In the genomic region with DNA sequence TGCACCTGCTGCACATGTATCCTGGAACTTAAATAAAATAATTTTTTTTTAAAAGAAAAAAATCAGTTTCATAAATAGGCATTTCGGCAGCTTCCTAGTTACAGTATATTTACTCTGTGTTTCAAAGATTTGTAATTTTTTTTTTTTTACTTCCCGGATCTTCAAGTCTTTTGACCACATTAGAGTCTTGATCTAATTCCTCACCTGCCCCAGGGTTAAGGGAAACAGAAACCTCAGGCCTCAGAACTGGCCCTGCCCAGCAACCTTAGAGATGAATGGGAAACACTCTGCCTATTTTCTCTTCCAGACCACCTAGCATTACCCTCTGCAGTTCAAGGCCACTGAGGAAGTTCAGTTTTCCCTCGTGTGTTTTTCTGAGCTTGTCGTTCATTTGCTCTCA, we compare ENCODE assay signal across 20 cellular contexts.
A peak's percentile ranks its signal among the peaks of the same experiment; 100 is the strongest.
DNase-seq lines count a peak whose midpoint lies in the region; ATAC-seq and TF ChIP-seq lines count a peak whose summit lies in the region.
"Had no signal": no experiment of that assay in that cellular context is flagged by ENCODE, and none has a peak within 500 bp of the region (broad histone marks: within the 10 kb centered on the region; RNA-seq: fewer than 3 reads in every experiment).

No MANE protein-coding gene starts in this region.

- peaks cover 12% of the 10 kb centered on the region; the same call in 1 of the 2 replicates for H3F3A ChIP-seq in GM23338 (replicated peaks; ENCODE audit: low read depth)

- peaks cover 5% of the 10 kb centered on the region for H3K36me3 Mint-ChIP-seq in activated CD4-positive, alpha-beta memory T cell treated with anti-CD3 and anti-CD28 coated beads, Interleukin-2, amount 10 ng/mL, durations not matched to agents 7 days and 5 days (ENCODE audit: low read depth)
- no peaks in the 10 kb centered on the region for H3K36me3 Mint-ChIP-seq in activated CD4-positive, alpha-beta memory T cell treated with anti-CD3 and anti-CD28 coated beads for 36 hours
- H3K36me3 Mint-ChIP-seq in GM23338 (ENCODE audit: low read depth), result no peaks in the 10 kb centered on the region
- H3K36me3 Mint-ChIP-seq: T-cell had no signal

- no peak overlapping the region for H3K4me2 ChIP-seq in GM23338

- no peak overlapping the region for H3K27ac ChIP-seq in GM23338 (ENCODE audit: low read depth)
- H3K27ac ChIP-seq: SJCRH30 had no signal

- H3K4me1 ChIP-seq in GM23338 (ENCODE audit: insufficient read depth), result peaks cover 37% of the 10 kb centered on the region
- H3K4me1 ChIP-seq: BE2C, SJCRH30 had no signal

- TF ChIP-seq CTCF in GM23338 (conservative IDR thresholded peaks at IDR 0.05; ENCODE audit: low read depth in 2 of 2), result no peak

- H3K27ac Mint-ChIP-seq in activated CD4-positive, alpha-beta memory T cell treated with anti-CD3 and anti-CD28 coated beads, Interleukin-2, amount 10 ng/mL, durations not matched to agents 7 days and 5 days, result peak overlapping the region; percentile 10
- no peak overlapping the region for H3K27ac Mint-ChIP-seq in activated CD4-positive, alpha-beta memory T cell treated with anti-CD3 and anti-CD28 coated beads for 36 hours
- H3K27ac Mint-ChIP-seq in GM23338, result no peak overlapping the region
- H3K27ac Mint-ChIP-seq: HFFc6 had no signal

- H3K4me3 Mint-ChIP-seq in activated CD4-positive, alpha-beta memory T cell treated with anti-CD3 and anti-CD28 coated beads, Interleukin-2, amount 10 ng/mL, durations not matched to agents 7 days and 5 days, result no peak overlapping the region
- H3K4me3 Mint-ChIP-seq in activated CD4-positive, alpha-beta memory T cell treated with anti-CD3 and anti-CD28 coated beads for 36 hours, result no peak overlapping the region
- no peak overlapping the region for H3K4me3 Mint-ChIP-seq in GM23338
- H3K4me3 Mint-ChIP-seq: H9, HFFc6 had no signal

- no peaks in the 10 kb centered on the region for H3K27me3 Mint-ChIP-seq in activated CD4-positive, alpha-beta memory T cell treated with anti-CD3 and anti-CD28 coated beads, Interleukin-2, amount 10 ng/mL, durations not matched to agents 7 days and 5 days
- H3K27me3 Mint-ChIP-seq in activated CD4-positive, alpha-beta memory T cell treated with anti-CD3 and anti-CD28 coated beads for 36 hours, result no peaks in the 10 kb centered on the region
- peaks cover 22% of the 10 kb centered on the region for H3K27me3 Mint-ChIP-seq in GM23338 (ENCODE audit: insufficient read depth, low read depth, poor library complexity)

- H3K4me3 ChIP-seq in GM23338, result no peak overlapping the region
- H3K4me3 ChIP-seq: SJCRH30 had no signal

- H3K36me3 ChIP-seq in GM23338 (ENCODE audit: insufficient read depth), result no peaks in the 10 kb centered on the region
- H3K36me3 ChIP-seq: BE2C, SJCRH30 had no signal

- H3K79me2 ChIP-seq in GM23338 (replicated peaks; ENCODE audit: insufficient read depth), result no peaks in the 10 kb centered on the region

- intact Hi-C loops in activated CD4-positive, alpha-beta memory T cell treated with anti-CD3 and anti-CD28 coated beads for 36 hours (cut with micrococcal nuclease), result no loop called here

- H4K20me1 ChIP-seq in GM23338 (replicated peaks; ENCODE audit: insufficient read depth), result no peaks in the 10 kb centered on the region

- POLR2A ChIA-PET in activated CD4-positive, alpha-beta memory T cell treated with anti-CD3 and anti-CD28 coated beads, Interleukin-2, amount 10 ng/mL, durations not matched to agents 7 days and 5 days (lab: Charles Lee), result interaction anchor here (1.1 to 2.1 kb wide), 2 partner anchors 10 to 17 kb away, joined by 5 to 9 read pairs; no protein-coding TSS in a partner anchor
- POLR2A ChIA-PET in activated CD4-positive, alpha-beta memory T cell treated with anti-CD3 and anti-CD28 coated beads for 36 hours (lab: Charles Lee), result interaction anchor here (0.6 kb wide), 1 partner anchor 17 kb away, joined by 3 read pairs; no protein-coding TSS in a partner anchor

- peak overlapping the region; percentile 47; the same call in 1 of the 2 replicates for H2AFZ ChIP-seq in GM23338

- peaks cover 4% of the 10 kb centered on the region for H3K9me3 Mint-ChIP-seq in activated CD4-positive, alpha-beta memory T cell treated with anti-CD3 and anti-CD28 coated beads, Interleukin-2, amount 10 ng/mL, durations not matched to agents 7 days and 5 days
- no peaks in the 10 kb centered on the region for H3K9me3 Mint-ChIP-seq in activated CD4-positive, alpha-beta memory T cell treated with anti-CD3 and anti-CD28 coated beads for 36 hours
- H3K9me3 Mint-ChIP-seq in GM23338, result no peaks in the 10 kb centered on the region
- H3K9me3 Mint-ChIP-seq: H9, T-cell had no signal

- peaks cover 13% of the 10 kb centered on the region for H3K4me1 Mint-ChIP-seq in activated CD4-positive, alpha-beta memory T cell treated with anti-CD3 and anti-CD28 coated beads, Interleukin-2, amount 10 ng/mL, durations not matched to agents 7 days and 5 days
- H3K4me1 Mint-ChIP-seq in activated CD4-positive, alpha-beta memory T cell treated with anti-CD3 and anti-CD28 coated beads for 36 hours (ENCODE audit: low read depth), result peaks cover 18% of the 10 kb centered on the region
- H3K4me1 Mint-ChIP-seq in GM23338, result peaks cover 47% of the 10 kb centered on the region

- no peaks in the 10 kb centered on the region for H3K27me3 ChIP-seq in GM23338 (ENCODE audit: insufficient read depth)
- H3K27me3 ChIP-seq: BE2C, SJCRH30 had no signal

- peaks cover 10% of the 10 kb centered on the region; the same call in 1 of the 2 replicates for H3K9me2 ChIP-seq in GM23338 (ENCODE audit: insufficient read depth)

- DNase-seq in activated CD4-positive, alpha-beta memory T cell treated with anti-CD3 and anti-CD28 coated beads, Interleukin-2, amount 10 ng/mL, durations not matched to agents 7 days and 5 days, result no peak
- no peak for DNase-seq in activated CD4-positive, alpha-beta memory T cell treated with anti-CD3 and anti-CD28 coated beads for 36 hours
- DNase-seq in GM23338 (ENCODE audit: low spot score) (no peak), DMS 273 treated with DMSO at 0.1 percent for 48 hours (lab: John Stamatoyannopoulos, UW) (no peak)
- peak; percentile 62 for DNase-seq in central memory CD4-positive, alpha-beta T cell
- DNase-seq: BE2C, Caco-2, EL, GF-D8, H9, HFFc6, Kasumi-1, NCI-H1694 treated with DMSO at 0.1 percent for 48 hours, NCI-H2107, NCI-H82, OCI-M1, SJCRH30, T-cell had no signal

- ATAC-seq in GM23338, result no peak
- ATAC-seq in HG02610 (IDR thresholded peaks at IDR 0.05; ENCODE audit: unreplicated experiment), result no peak
- ATAC-seq in GM19351 (IDR thresholded peaks at IDR 0.05; ENCODE audit: unreplicated experiment), result no peak

- CTCF ChIA-PET in activated CD4-positive, alpha-beta memory T cell treated with anti-CD3 and anti-CD28 coated beads, Interleukin-2, amount 10 ng/mL, durations not matched to agents 7 days and 5 days (lab: Charles Lee), result no interaction called here
- CTCF ChIA-PET in activated CD4-positive, alpha-beta memory T cell treated with anti-CD3 and anti-CD28 coated beads for 36 hours (lab: Charles Lee), result no interaction called here

TF ChIP-seq in GM23338, 12 proteins besides CTCF, POLR2A, EP300 and RAD21 (continues in another document):
- TF ChIP-seq STAT1 (IDR thresholded peaks at IDR 0.05; ENCODE audit: unreplicated experiment), result no peak
- TF ChIP-seq EZH2phosphoT487 (IDR thresholded peaks at IDR 0.05; ENCODE audit: unreplicated experiment), result no peak
- no peak for TF ChIP-seq POLR2AphosphoS5 (IDR thresholded peaks at IDR 0.05; ENCODE audit: low read depth)
- no peak for TF ChIP-seq ZNF331 (CRISPR knock-in tag; IDR thresholded peaks at IDR 0.05; ENCODE audit: low read depth)
